In the genomic region with DNA sequence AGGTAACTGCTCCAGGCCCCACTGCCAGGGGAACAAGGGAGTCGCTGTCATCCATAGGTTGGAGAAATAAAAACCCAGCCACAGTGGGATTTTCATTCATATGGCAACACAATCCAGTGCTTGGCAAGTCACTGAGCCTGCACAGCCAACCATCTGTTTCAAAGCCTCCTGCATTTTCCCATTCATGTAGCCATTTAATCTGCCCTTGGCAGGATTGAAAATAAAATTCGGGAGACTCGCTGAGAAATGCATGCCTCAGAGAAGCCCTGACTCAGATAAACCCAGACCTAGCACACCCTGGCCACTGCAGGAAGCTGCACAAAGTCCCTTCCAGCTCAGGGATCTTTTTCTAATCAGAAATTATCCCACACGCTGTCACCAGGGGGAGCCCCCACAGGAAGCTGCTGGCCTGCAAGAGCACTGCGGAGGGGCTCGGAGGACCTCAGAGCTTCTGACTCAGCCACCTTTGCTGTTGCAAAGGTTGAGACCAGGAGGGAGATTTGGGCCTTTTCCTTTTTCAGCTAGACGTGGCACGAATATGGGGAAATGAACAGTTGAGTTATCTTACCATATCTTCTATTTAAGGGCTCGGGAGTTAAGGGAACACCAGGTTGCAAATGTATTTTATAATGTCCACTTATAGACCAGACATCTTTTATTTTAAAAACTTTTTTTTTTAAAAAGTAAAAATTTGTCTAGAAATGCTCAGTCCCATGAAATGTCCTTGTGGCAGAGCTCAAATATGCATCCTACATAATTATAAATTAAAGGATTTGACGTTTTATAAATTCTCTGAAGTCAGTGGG, we compare ENCODE assay signal across 9 cellular contexts.
DNase-seq lines count a peak whose midpoint lies in the region; ATAC-seq and TF ChIP-seq lines count a peak whose summit lies in the region.
"Had no signal": no experiment of that assay in that cellular context is flagged by ENCODE, and none has a peak within 500 bp of the region (broad histone marks: within the 10 kb centered on the region; RNA-seq: fewer than 3 reads in every experiment).

No MANE protein-coding gene starts in this region.

- peaks cover 24% of the 10 kb centered on the region for H3K27me3 Mint-ChIP-seq in activated naive CD4-positive, alpha-beta T cell treated with anti-CD3 and anti-CD28 coated beads, Interleukin-2, amount 10 ng/mL, durations not matched to agents 7 days and 5 days

- no peak overlapping the region for H3K4me3 Mint-ChIP-seq in activated naive CD4-positive, alpha-beta T cell treated with anti-CD3 and anti-CD28 coated beads, Interleukin-2, amount 10 ng/mL, durations not matched to agents 7 days and 5 days

- H3K36me3 Mint-ChIP-seq in activated naive CD4-positive, alpha-beta T cell treated with anti-CD3 and anti-CD28 coated beads, Interleukin-2, amount 10 ng/mL, durations not matched to agents 7 days and 5 days, result no peaks in the 10 kb centered on the region

- peak; percentile 94 for TF ChIP-seq CTCF in cardiac muscle cell (IDR thresholded peaks at IDR 0.05; ENCODE audit: low read depth, low read length)

- H3K27ac ChIP-seq in cardiac muscle cell, result no peak overlapping the region
- H3K27ac ChIP-seq: skin epidermis had no signal

- CTCF ChIA-PET in activated naive CD4-positive, alpha-beta T cell treated with anti-CD3 and anti-CD28 coated beads, Interleukin-2, amount 10 ng/mL, durations not matched to agents 7 days and 5 days (lab: Charles Lee), result interaction anchor here (0.6 to 2.8 kb wide), 13 partner anchors 8 to 1049 kb away, joined by 3 to 16 read pairs (median 5); no protein-coding TSS in a partner anchor

- no peaks in the 10 kb centered on the region for H3K4me1 ChIP-seq in cardiac muscle cell (ENCODE audit: low read depth)

- ATAC-seq in GM21737 (IDR thresholded peaks at IDR 0.05; ENCODE audit: unreplicated experiment), result peak; percentile 84

- no peaks in the 10 kb centered on the region for H3K9me3 ChIP-seq in cardiac muscle cell (ENCODE audit: low read depth)

- no peaks in the 10 kb centered on the region for H3K36me3 ChIP-seq in cardiac muscle cell

- DNase-seq in GM04504 (ENCODE audit: low read depth) (peak; percentile 38), SK-N-DZ (ENCODE audit: low spot score) (peak; percentile 82), cardiac muscle cell (ENCODE audit: low read depth in 1 of 2, low spot score in 1 of 2) (peak; percentile 74 to 84), putamen (ENCODE audit: low spot score) (peak; percentile 23), cortex of kidney (lab: John Stamatoyannopoulos, UW) (no peak)
- peak; percentile 63 for DNase-seq in Jurkat, Clone E6-1 (ENCODE audit: low read depth, low spot score)
- DNase-seq in activated naive CD4-positive, alpha-beta T cell treated with anti-CD3 and anti-CD28 coated beads, Interleukin-2, amount 10 ng/mL, durations not matched to agents 7 days and 5 days, result peak; percentile 70

- peaks cover 2% of the 10 kb centered on the region for H3K4me1 Mint-ChIP-seq in activated naive CD4-positive, alpha-beta T cell treated with anti-CD3 and anti-CD28 coated beads, Interleukin-2, amount 10 ng/mL, durations not matched to agents 7 days and 5 days

- H3K9me3 Mint-ChIP-seq in activated naive CD4-positive, alpha-beta T cell treated with anti-CD3 and anti-CD28 coated beads, Interleukin-2, amount 10 ng/mL, durations not matched to agents 7 days and 5 days, result no peaks in the 10 kb centered on the region

- no peaks in the 10 kb centered on the region for H3K27me3 ChIP-seq in cardiac muscle cell

- H3K4me3 ChIP-seq in Jurkat, Clone E6-1 (ENCODE audit: low read length), result no peak overlapping the region
- H3K4me3 ChIP-seq in cardiac muscle cell, result no peak overlapping the region
- H3K4me3 ChIP-seq: skin epidermis had no signal

- H3K27ac Mint-ChIP-seq in activated naive CD4-positive, alpha-beta T cell treated with anti-CD3 and anti-CD28 coated beads, Interleukin-2, amount 10 ng/mL, durations not matched to agents 7 days and 5 days, result no peak overlapping the region
